8 cellular contexts compared by ENCODE assay signal in the genomic region with DNA sequence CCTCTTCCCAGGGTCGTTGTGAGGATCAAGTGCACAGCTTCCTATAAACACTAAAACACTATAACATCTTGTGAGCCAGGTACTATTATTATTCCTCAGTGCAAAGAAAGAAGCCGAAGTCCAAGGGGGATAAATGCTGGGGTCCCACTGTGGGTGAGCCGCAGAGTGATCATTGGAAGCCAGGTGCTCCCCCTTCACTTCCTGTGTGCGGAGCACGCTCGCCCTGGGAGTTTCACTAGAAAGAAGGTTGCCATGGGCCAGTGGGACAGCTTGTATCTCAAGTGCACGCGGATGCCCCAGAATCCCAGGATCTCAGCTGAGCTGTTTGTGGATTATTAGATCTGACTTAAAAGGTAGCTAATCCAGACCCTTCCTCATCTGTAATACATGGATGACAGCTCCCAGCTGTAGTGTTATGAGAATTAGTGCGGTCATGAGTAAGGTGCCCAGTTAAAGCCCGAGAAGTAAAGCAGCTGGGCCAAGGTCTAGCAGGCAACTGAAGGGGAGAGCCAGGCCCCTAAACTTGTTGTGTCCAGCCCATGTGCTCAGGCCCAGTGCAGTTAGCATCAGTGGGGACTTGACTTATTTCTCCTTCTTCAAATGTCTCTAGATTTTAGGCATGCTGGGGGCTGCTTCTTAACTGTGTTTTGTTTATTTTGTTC. TPM values are rescaled to one million over a fixed set of nuclear protein-coding genes. Genes with fewer than 3 reads are reported as not detected.
A peak's percentile ranks its signal among the peaks of the same experiment; 100 is the strongest.
DNase-seq lines count a peak whose midpoint lies in the region; ATAC-seq and TF ChIP-seq lines count a peak whose summit lies in the region.

No MANE protein-coding gene starts in this region.

- H3K27ac ChIP-seq in VCaP (peak overlapping the region; percentile 95), dorsolateral prefrontal cortex (peak overlapping the region in 22 of 59 donors; percentile 19 to 100 (median 98)), mucosa of rectum (ENCODE audit: low read depth in 2 of 2, low read length in 2 of 2) (peak overlapping the region in 1 of 2 donors; percentile 85), testis (peak overlapping the region in 1 of 2 donors; percentile 83)

- intact Hi-C loops in dorsolateral prefrontal cortex (cut with DNase I) (loop anchor here (5.0 to 10.0 kb wide), 2 partner anchors 150 to 153 kb away; a partner anchor contains a TSS), testis (cut with DNase I; ENCODE audit: low total_unique reads) (no loop called here)

- WGBS in testis, 2 donors: 10 to 18% methylated on average over 9 to 10 of the region's 10 CpGs

- H3K4me1 ChIP-seq in mucosa of rectum (ENCODE audit: control insufficient read depth in 2 of 2, insufficient read depth in 2 of 2, low read length in 2 of 2) (peaks cover 5 to 15% of the 10 kb centered on the region in 2 donors), testis (peaks cover 4% of the 10 kb centered on the region)

- DNase-seq in GM12864 (ENCODE audit: low read depth): no peak
- no peak for DNase-seq in dorsolateral prefrontal cortex
- peak; percentile 43 for DNase-seq in testis

- peak overlapping the region; percentile 80 for H3K4me3 ChIP-seq in GM12864 (ENCODE audit: low read depth, low read length)
- H3K4me3 ChIP-seq in dorsolateral prefrontal cortex: peak overlapping the region; percentile 73 to 100 (median 95)
- H3K4me3 ChIP-seq in mucosa of rectum (ENCODE audit: low read length in 2 of 2): peak overlapping the region; percentile 72 to 96
- H3K4me3 ChIP-seq in testis: peak overlapping the region; percentile 77 to 83

- H3K9ac ChIP-seq in mucosa of rectum (ENCODE audit: low read depth in 1 of 2, low read length in 2 of 2): peak overlapping the region; percentile 89 to 91

- TF ChIP-seq POLR2A in testis (IDR thresholded peaks at IDR 0.05): no peak

- no peaks in the 10 kb centered on the region for H3K27me3 ChIP-seq in dorsolateral prefrontal cortex
- H3K27me3 ChIP-seq in mucosa of rectum (ENCODE audit: control insufficient read depth in 2 of 2, insufficient read depth in 2 of 2, low read length in 2 of 2): no peaks in the 10 kb centered on the region
- H3K27me3 ChIP-seq in testis: no peaks in the 10 kb centered on the region

- ATAC-seq in HG03432 (IDR thresholded peaks at IDR 0.05; ENCODE audit: unreplicated experiment): peak; percentile 41
- no peak for ATAC-seq in GM19463 (IDR thresholded peaks at IDR 0.05; ENCODE audit: unreplicated experiment)
- no peak for ATAC-seq in HG03097 (IDR thresholded peaks at IDR 0.05; ENCODE audit: low FRiP score, unreplicated experiment)

- peaks cover 0 to 3% of the 10 kb centered on the region in 2 donors for H3K36me3 ChIP-seq in mucosa of rectum (ENCODE audit: control insufficient read depth in 2 of 2, insufficient read depth in 2 of 2, low read length in 2 of 2)
- no peaks in the 10 kb centered on the region for H3K36me3 ChIP-seq in testis (ENCODE audit: low read depth, missing control alignments)

- H3K9me3 ChIP-seq in mucosa of rectum (ENCODE audit: control insufficient read depth in 2 of 2, low read length in 2 of 2): no peaks in the 10 kb centered on the region
- no peaks in the 10 kb centered on the region for H3K9me3 ChIP-seq in testis

- TF ChIP-seq CTCF in GM12864 (IDR thresholded peaks at IDR 0.05; ENCODE audit: low read depth, low read length, missing control alignments): no peak
- TF ChIP-seq CTCF in VCaP (conservative IDR thresholded peaks at IDR 0.05): no peak
- TF ChIP-seq CTCF in dorsolateral prefrontal cortex (IDR thresholded peaks at IDR 0.05 in 54 of 56, conservative IDR thresholded peaks at IDR 0.05 in 2 of 56; ENCODE audit: low read depth in 1 of 56, partially characterized antibody in 56 of 56): no peak
- TF ChIP-seq CTCF in testis (IDR thresholded peaks at IDR 0.05): no peak

RNA-seq across cellular contexts. Expression of a gene that starts 0.9 kb away (rescaled TPM):
- total RNA-seq in dorsolateral prefrontal cortex: 10 to 100 TPM; 19.3 to 46.5 (median 29.4) TPM
- total RNA-seq in testis: 10 to 100 TPM; 24.9 to 30.9 TPM
- polyA plus RNA-seq in testis (ENCODE audit: insufficient read depth, low read depth, low replicate concordance): 50.8 TPM

RNA-seq across cellular contexts. Expression of a gene that starts 1.2 kb away (rescaled TPM):
- total RNA-seq in dorsolateral prefrontal cortex (10 to 100 TPM in 21 of 120 experiments, 1 to 10 TPM in 99; 2.2 to 24.9 (median 6.9) TPM), testis (10 to 100 TPM; 16.3 to 41.8 TPM)
- 18.0 TPM for polyA plus RNA-seq in testis (ENCODE audit: insufficient read depth, low read depth, low replicate concordance)

RNA-seq across cellular contexts. Expression of a gene that starts 24.4 kb away (rescaled TPM):
- total RNA-seq in dorsolateral prefrontal cortex (10 to 100 TPM; 26.7 to 64.2 (median 47.2) TPM), testis (10 to 100 TPM; 44.3 to 57.6 TPM)
- polyA plus RNA-seq in testis (ENCODE audit: insufficient read depth, low read depth, low replicate concordance): 95.1 TPM

RNA-seq across cellular contexts. Expression of a gene that starts 43.4 kb away (rescaled TPM):
- total RNA-seq in dorsolateral prefrontal cortex: 10 to 100 TPM; 41.2 to 87.6 (median 55.2) TPM
- total RNA-seq in testis: 10 to 100 TPM; 70.3 to 91.0 TPM
- polyA plus RNA-seq in testis (ENCODE audit: insufficient read depth, low read depth, low replicate concordance): 40.9 TPM

RNA-seq across cellular contexts. Expression of a gene that starts 48.4 kb away (rescaled TPM):
- total RNA-seq in dorsolateral prefrontal cortex (10 to 100 TPM; 30.5 to 76.8 (median 48.2) TPM), testis (10 to 100 TPM; 81.5 to 89.8 TPM)
- 53.1 TPM for polyA plus RNA-seq in testis (ENCODE audit: insufficient read depth, low read depth, low replicate concordance)
